20 cellular contexts compared by ENCODE assay signal in the genomic region with DNA sequence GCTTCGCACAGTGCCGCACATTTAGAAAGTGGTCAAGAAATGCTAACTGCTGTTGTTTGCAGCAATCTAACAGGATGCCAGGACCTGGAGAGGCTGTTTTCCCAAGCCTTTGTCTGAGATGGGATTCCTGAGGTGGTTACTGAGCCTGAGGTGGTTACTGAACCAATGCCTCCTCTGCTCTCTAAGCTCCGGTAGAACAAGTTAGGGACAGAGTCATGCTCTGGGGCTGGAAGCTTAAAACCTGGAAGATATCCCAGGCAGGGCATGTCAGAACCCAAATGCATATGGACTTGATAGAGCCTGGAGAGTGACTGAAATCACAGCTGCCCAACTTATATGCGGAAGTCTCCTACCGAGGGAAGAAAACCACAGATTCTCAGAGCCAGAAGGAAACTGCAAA. TPM values are rescaled to one million over a fixed set of nuclear protein-coding genes. Genes with fewer than 3 reads are reported as not detected.
"Had no signal": no experiment of that assay in that cellular context is flagged by ENCODE, and none has a peak within 500 bp of the region (broad histone marks: within the 10 kb centered on the region; RNA-seq: fewer than 3 reads in every experiment).

No MANE protein-coding gene starts in this region.

- H3K4me3 Mint-ChIP-seq: activated B cell treated with CpG ODN at 0.5 μM for 24 hours; activated CD4-positive, alpha-beta T cell treated with anti-CD3 and anti-CD28 coated beads, Interleukin-2, amount 10 ng/mL, durations not matched to agents 24 days and 14 days; activated naive CD4-positive, alpha-beta T cell treated with anti-CD3 and anti-CD28 coated beads for 36 hours; activated T-helper 17 cell treated with anti-CD3 and anti-CD28 coated beads, Interleukin-2, amount 50 U/mL, for 72 hours; effector memory CD8-positive, alpha-beta T cell; stimulated activated naive CD8-positive, alpha-beta T cell treated with anti-CD3 and anti-CD28 coated beads, Interleukin-15, Interleukin-2, amounts not matched to agents 100 ng/mL and 50 ng/mL, for 24 hours had no signal

- H3K4me1 Mint-ChIP-seq: activated B cell treated with CpG ODN at 0.5 μM for 24 hours; activated CD4-positive, alpha-beta T cell treated with anti-CD3 and anti-CD28 coated beads, Interleukin-2, amount 10 ng/mL, durations not matched to agents 24 days and 14 days; activated T-helper 17 cell treated with anti-CD3 and anti-CD28 coated beads, Interleukin-2, amount 50 U/mL, for 72 hours had no signal

- H3K4me3 ChIP-seq: esophagus muscularis mucosa, heart left ventricle, left lung, pancreas, testis had no signal

- DNase-seq: activated B cell treated with CpG ODN at 0.5 μM for 24 hours; activated CD4-positive, alpha-beta T cell treated with anti-CD3 and anti-CD28 coated beads, Interleukin-2, amount 10 ng/mL, durations not matched to agents 24 days and 14 days; activated CD8-positive, alpha-beta memory T cell treated with anti-CD3 and anti-CD28 coated beads for 24 hours; activated naive CD4-positive, alpha-beta T cell treated with anti-CD3 and anti-CD28 coated beads for 36 hours; central memory CD4-positive, alpha-beta T cell; cortex of kidney; effector memory CD8-positive, alpha-beta T cell; heart left ventricle; left lung; mesenchymal stem cell; pancreas; retina; stimulated activated CD4-positive, alpha-beta T cell treated with anti-CD3 and anti-CD28 coated beads, Interleukin-4, amount 100 ng/mL, for 1 hour; stimulated activated CD8-positive, alpha-beta memory T cell treated with anti-CD3 and anti-CD28 coated beads, Interleukin-4, amount 100 ng/mL, for 48 hours; testis had no signal

- H3K9me3 Mint-ChIP-seq: activated B cell treated with CpG ODN at 0.5 μM for 24 hours; activated CD4-positive, alpha-beta T cell treated with anti-CD3 and anti-CD28 coated beads, Interleukin-2, amount 10 ng/mL, durations not matched to agents 24 days and 14 days; activated naive CD4-positive, alpha-beta T cell treated with anti-CD3 and anti-CD28 coated beads for 36 hours; activated T-helper 17 cell treated with anti-CD3 and anti-CD28 coated beads, Interleukin-2, amount 50 U/mL, for 72 hours; effector memory CD8-positive, alpha-beta T cell; stimulated activated naive CD8-positive, alpha-beta T cell treated with anti-CD3 and anti-CD28 coated beads, Interleukin-15, Interleukin-2, amounts not matched to agents 100 ng/mL and 50 ng/mL, for 24 hours had no signal

- H3K4me1 ChIP-seq: left lung, pancreas, testis had no signal

- H3K27me3 ChIP-seq: pancreas, testis had no signal

- H3K27me3 Mint-ChIP-seq: stimulated activated naive CD8-positive, alpha-beta T cell treated with anti-CD3 and anti-CD28 coated beads, Interleukin-15, Interleukin-2, amounts not matched to agents 100 ng/mL and 50 ng/mL, for 24 hours had no signal

- H3K9me3 ChIP-seq: esophagus muscularis mucosa, left lung, pancreas, testis had no signal

- H3K27ac ChIP-seq: esophagus muscularis mucosa, heart left ventricle, left lung, pancreas, testis had no signal

- H3K27ac Mint-ChIP-seq: activated B cell treated with CpG ODN at 0.5 μM for 24 hours; activated CD4-positive, alpha-beta T cell treated with anti-CD3 and anti-CD28 coated beads, Interleukin-2, amount 10 ng/mL, durations not matched to agents 24 days and 14 days; activated naive CD4-positive, alpha-beta T cell treated with anti-CD3 and anti-CD28 coated beads for 36 hours; activated T-helper 17 cell treated with anti-CD3 and anti-CD28 coated beads, Interleukin-2, amount 50 U/mL, for 72 hours; effector memory CD8-positive, alpha-beta T cell; stimulated activated naive CD8-positive, alpha-beta T cell treated with anti-CD3 and anti-CD28 coated beads, Interleukin-15, Interleukin-2, amounts not matched to agents 100 ng/mL and 50 ng/mL, for 24 hours had no signal

- H3K36me3 ChIP-seq: esophagus muscularis mucosa, heart left ventricle, left lung, pancreas had no signal

- ATAC-seq: activated T-helper 17 cell treated with anti-CD3 and anti-CD28 coated beads, Interleukin-2, amount 50 U/mL, for 72 hours; effector memory CD8-positive, alpha-beta T cell; heart left ventricle; left lung; pancreas had no signal

RNA-seq across cellular contexts. Expression of gene FAT2, which starts 46.5 kb away (rescaled TPM):
- total RNA-seq: activated CD4-positive, alpha-beta T cell treated with anti-CD3 and anti-CD28 coated beads, Interleukin-2, amount 10 ng/mL, durations not matched to agents 24 days and 14 days; activated naive CD4-positive, alpha-beta T cell treated with anti-CD3 and anti-CD28 coated beads for 36 hours; activated T-helper 17 cell treated with anti-CD3 and anti-CD28 coated beads, Interleukin-2, amount 50 U/mL, for 72 hours; esophagus muscularis mucosa; T-helper 1 cell treated with Interleukin-12 subunit alpha and Interleukin-12 subunit beta and Interleukin-4 antibody, amounts not matched to agents 30 ng/mL and 1 ng/mL, for 36 hours had no signal
- polyA plus RNA-seq: neural cell had no signal

RNA-seq across cellular contexts. Expression of gene SPARC, which starts 49.0 kb away (rescaled TPM):
- total RNA-seq: activated B cell treated with CpG ODN at 0.5 μM for 24 hours; activated CD4-positive, alpha-beta T cell treated with anti-CD3 and anti-CD28 coated beads, Interleukin-2, amount 10 ng/mL, durations not matched to agents 24 days and 14 days had no signal
